ENCODE assay signal across 7 cellular contexts in genomic region chr2:74037379-74037860, GRCh38. TPM values are rescaled to one million over a fixed set of nuclear protein-coding genes. Genes with fewer than 3 reads are reported as not detected.
DNase-seq lines count a peak whose midpoint lies in the region; ATAC-seq and TF ChIP-seq lines count a peak whose summit lies in the region.

No MANE protein-coding gene starts in this region.

- H3K9me3 ChIP-seq in SK-N-MC (ENCODE audit: low read depth, low read length) (no peaks in the 10 kb centered on the region), lung (ENCODE audit: control insufficient read depth in 2 of 2, insufficient read depth in 1 of 2, low read length in 1 of 2) (no peaks in the 10 kb centered on the region)

- H3K36me3 ChIP-seq in SK-N-MC (ENCODE audit: insufficient read depth, low read length): no peaks in the 10 kb centered on the region
- no peaks in the 10 kb centered on the region for H3K36me3 ChIP-seq in lung (ENCODE audit: control insufficient read depth in 2 of 2, insufficient read depth in 2 of 2, low read length in 2 of 2)

- peak; percentile 18 for DNase-seq in SK-N-MC (ENCODE audit: low read depth, low spot score)
- DNase-seq in lung (ENCODE audit: low spot score): no peak
- DNase-seq in NCI-H526 treated with DMSO at 0.1 percent for 48 hours (lab: John Stamatoyannopoulos, UW): no peak
- no peak for DNase-seq in lower leg skin (ENCODE audit: low spot score in 2 of 2)
- DNase-seq in DMS53 treated with DMSO at 0.1 percent for 48 hours (lab: John Stamatoyannopoulos, UW; ENCODE audit: unreplicated experiment): no peak

- no peak for TF ChIP-seq POLR2A in lower leg skin (IDR thresholded peaks at IDR 0.05)

- H3K9ac ChIP-seq in SK-N-MC (ENCODE audit: insufficient read length): no peak overlapping the region

- ATAC-seq in GM18519 (IDR thresholded peaks at IDR 0.05; ENCODE audit: low FRiP score, unreplicated experiment) (peak; percentile 42), HG02884 (IDR thresholded peaks at IDR 0.05; ENCODE audit: unreplicated experiment) (peak; percentile 44), lung (ENCODE audit: insufficient read depth, low FRiP score) (peak; percentile 76)

- peaks cover 5 to 19% of the 10 kb centered on the region in 2 donors for H3K4me1 ChIP-seq in lung (ENCODE audit: control insufficient read depth in 2 of 2, insufficient read depth in 2 of 2, low read length in 2 of 2)

- WGBS in lung, 2 donors: 29 to 49% methylated on average over 1 of the region's 1 CpG
- WGBS in lower leg skin, 2 donors: 65 to 83% methylated on average over 1 of the region's 1 CpG

- H3K4me3 ChIP-seq in SK-N-MC (no peak overlapping the region; the same call in 1 of the 2 replicates), lung (no peak overlapping the region), lower leg skin (ENCODE audit: low read depth, poor library complexity, severe bottlenecking) (no peak overlapping the region)

- H3K27me3 ChIP-seq in lung (ENCODE audit: control insufficient read depth, insufficient read depth): no peaks in the 10 kb centered on the region

- intact Hi-C loops in lower leg skin (cut with DNase I; ENCODE audit: low total_unique reads): no loop called here

- TF ChIP-seq CTCF in lung (IDR thresholded peaks at IDR 0.05; ENCODE audit: control extremely low read depth, extremely low read depth): no peak
- no peak for TF ChIP-seq CTCF in lower leg skin (IDR thresholded peaks at IDR 0.05)

- H3K27ac ChIP-seq in SK-N-MC (peak overlapping the region; percentile 3; the same call in 1 of the 2 replicates), lung (ENCODE audit: low read depth in 1 of 2, low read length in 1 of 2) (peak overlapping the region in 1 of 2 donors; percentile 16)

RNA-seq across cellular contexts. Expression of gene TET3, which starts 52.7 kb away (rescaled TPM):
- total RNA-seq in lung: 10 to 100 TPM; 19.2 to 26.9 TPM
- 10 to 100 TPM in 1 of 2 donors, 1 to 10 TPM in 1; 4.6 to 10.0 TPM for polyA plus RNA-seq in lung
- total RNA-seq in lower leg skin: 10 to 100 TPM; 52.8 to 54.8 (median 54.1) TPM
